In the genomic region with DNA sequence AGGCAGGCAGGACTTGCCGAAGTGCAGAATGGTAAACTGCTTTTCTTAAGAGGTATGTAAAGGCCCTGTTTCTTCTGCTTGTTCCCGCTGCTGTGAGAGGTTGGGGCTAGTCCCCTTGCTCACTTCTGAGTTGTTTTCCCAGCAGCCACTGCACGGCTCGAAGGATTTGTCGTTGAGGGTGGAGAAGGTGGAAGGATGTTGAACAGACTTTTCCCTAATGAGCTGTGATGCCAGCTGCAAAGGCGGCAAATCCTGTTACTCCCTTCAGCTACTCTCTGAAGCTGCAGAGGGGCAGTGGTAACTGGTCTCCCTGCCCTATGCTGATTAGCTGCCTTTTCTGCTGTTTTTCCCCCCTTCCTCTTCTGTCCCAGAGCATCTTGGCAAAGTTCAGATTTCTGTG, we compare ENCODE assay signal across 23 cellular contexts.
DNase-seq lines count a peak whose midpoint lies in the region; ATAC-seq and TF ChIP-seq lines count a peak whose summit lies in the region.
"Had no signal": no experiment of that assay in that cellular context is flagged by ENCODE, and none has a peak within 500 bp of the region (broad histone marks: within the 10 kb centered on the region; RNA-seq: fewer than 3 reads in every experiment).

No MANE protein-coding gene starts in this region.

- peaks cover 71% of the 10 kb centered on the region for H3K4me1 ChIP-seq in HUES64 (ENCODE audit: insufficient read depth, low read length)
- H3K4me1 ChIP-seq in mesendoderm (ENCODE audit: control insufficient read depth, low read depth, low read length), result peaks cover 28% of the 10 kb centered on the region
- H3K4me1 ChIP-seq in gastrocnemius medialis, result peaks cover 81 to 90% of the 10 kb centered on the region in 2 donors
- H3K4me1 ChIP-seq: foreskin keratinocyte had no signal

- no peak overlapping the region for H3K18ac ChIP-seq in mesendoderm (ENCODE audit: low read length)

- no peak overlapping the region for H3K4me2 ChIP-seq in mesendoderm (ENCODE audit: low read length)

- no peak overlapping the region for H2BK5ac ChIP-seq in mesendoderm (ENCODE audit: low read length)

- H3K4me3 Mint-ChIP-seq in WTC11 (no peak overlapping the region), HFFc6 (no peak overlapping the region)
- H3K4me3 Mint-ChIP-seq in activated CD4-positive, alpha-beta T cell treated with anti-CD3 and anti-CD28 coated beads, Interleukin-2, amount 10 ng/mL, durations not matched to agents 7 days and 5 days, result no peak overlapping the region
- H3K4me3 Mint-ChIP-seq: activated naive CD8-positive, alpha-beta T cell treated with anti-CD3 and anti-CD28 coated beads, Interleukin-2, amount 50 U/mL, for 24 hours; CD8-positive, alpha-beta memory T cell; dendritic cell treated with granulocyte-macrophage colony-stimulating factor and Interleukin-4, amounts not matched to agents 40 ng/mL and 50 ng/mL, for 4 days; IgD-negative memory B cell; naive B cell; type B pancreatic cell had no signal

- H3K4me3 ChIP-seq in HUES64 (ENCODE audit: low read length), result no peak overlapping the region
- no peak overlapping the region for H3K4me3 ChIP-seq in mesendoderm (ENCODE audit: low read length)
- no peak overlapping the region for H3K4me3 ChIP-seq in gastrocnemius medialis
- H3K4me3 ChIP-seq in foreskin fibroblast (ENCODE audit: low read depth in 1 of 2, low read length in 2 of 2), result no peak overlapping the region
- H3K4me3 ChIP-seq: lung had no signal

- no peak overlapping the region for H3K23ac ChIP-seq in mesendoderm (ENCODE audit: low read length)

- TF ChIP-seq POLR2A in gastrocnemius medialis (IDR thresholded peaks at IDR 0.05), result no peak

- no peak overlapping the region for H2BK15ac ChIP-seq in mesendoderm (replicated peaks; ENCODE audit: low read depth)

- in situ Hi-C loops in gastrocnemius medialis (cut with MboI; ENCODE audit: low sequenced_read_pairs in 4 of 4), result loop anchor here in 1 of 4 donors (10.0 kb wide), 1 partner anchor 98 kb away; no protein-coding TSS in a partner anchor

- H3K36me3 Mint-ChIP-seq in WTC11 (peaks cover 5% of the 10 kb centered on the region), HFFc6 (ENCODE audit: low read depth) (no peaks in the 10 kb centered on the region)
- no peaks in the 10 kb centered on the region for H3K36me3 Mint-ChIP-seq in activated CD4-positive, alpha-beta T cell treated with anti-CD3 and anti-CD28 coated beads, Interleukin-2, amount 10 ng/mL, durations not matched to agents 7 days and 5 days (ENCODE audit: low read depth)
- H3K36me3 Mint-ChIP-seq: CD8-positive, alpha-beta memory T cell; IgD-negative memory B cell; naive B cell had no signal

- H3K4me1 Mint-ChIP-seq in WTC11 (peaks cover 87% of the 10 kb centered on the region), HFFc6 (ENCODE audit: low read depth) (no peaks in the 10 kb centered on the region)
- H3K4me1 Mint-ChIP-seq in activated CD4-positive, alpha-beta T cell treated with anti-CD3 and anti-CD28 coated beads, Interleukin-2, amount 10 ng/mL, durations not matched to agents 7 days and 5 days, result no peaks in the 10 kb centered on the region
- H3K4me1 Mint-ChIP-seq: activated naive CD8-positive, alpha-beta T cell treated with anti-CD3 and anti-CD28 coated beads, Interleukin-2, amount 50 U/mL, for 24 hours; CD8-positive, alpha-beta memory T cell; IgD-negative memory B cell had no signal

- H3K27me3 ChIP-seq in HUES64 (ENCODE audit: insufficient read depth, low read length) (no peaks in the 10 kb centered on the region), mesendoderm (ENCODE audit: insufficient read depth, low read length, poor library complexity) (no peaks in the 10 kb centered on the region), gastrocnemius medialis (no peaks in the 10 kb centered on the region)

- TF ChIP-seq CTCF in WTC11 (IDR thresholded peaks at IDR 0.05) (no peak), gastrocnemius medialis (IDR thresholded peaks at IDR 0.05 in 4 of 5, conservative IDR thresholded peaks at IDR 0.05 in 1 of 5) (no peak), HFFc6 (IDR thresholded peaks at IDR 0.05) (no peak), foreskin fibroblast (IDR thresholded peaks at IDR 0.05; ENCODE audit: low read depth, low read length) (no peak)

- no peak overlapping the region for H3K4ac ChIP-seq in mesendoderm (ENCODE audit: low read depth, low read length)

- ATAC-seq in WTC11 (0 out of 2 replicates have a peak, but pooled peaks have one; percentile 15), gastrocnemius medialis (no peak)
- ATAC-seq: activated naive CD8-positive, alpha-beta T cell treated with anti-CD3 and anti-CD28 coated beads, Interleukin-2, amount 50 U/mL, for 24 hours; foreskin keratinocyte had no signal

- H4K5ac ChIP-seq in mesendoderm (ENCODE audit: low read length), result no peak overlapping the region

- H3K27me3 Mint-ChIP-seq in WTC11 (ENCODE audit: low read depth) (no peaks in the 10 kb centered on the region), HFFc6 (ENCODE audit: insufficient read depth) (peaks cover 30% of the 10 kb centered on the region)
- H3K27me3 Mint-ChIP-seq in activated CD4-positive, alpha-beta T cell treated with anti-CD3 and anti-CD28 coated beads, Interleukin-2, amount 10 ng/mL, durations not matched to agents 7 days and 5 days, result peaks cover 19% of the 10 kb centered on the region
- H3K27me3 Mint-ChIP-seq: type B pancreatic cell had no signal

- no peaks in the 10 kb centered on the region for H3K9me3 ChIP-seq in HUES64 (ENCODE audit: insufficient read depth, low read depth, low read length)
- no peaks in the 10 kb centered on the region for H3K9me3 ChIP-seq in gastrocnemius medialis

- 56% methylated on average over 6 of the region's 6 CpGs for WGBS in HUES64
- no CpG with 5 or more reads among the region's 6 CpGs for WGBS in mesendoderm (ENCODE audit: extremely low coverage, insufficient coverage, low lambda C conversion rate)

- H3K9me3 Mint-ChIP-seq in WTC11 (no peaks in the 10 kb centered on the region), HFFc6 (no peaks in the 10 kb centered on the region)
- H3K9me3 Mint-ChIP-seq in activated CD4-positive, alpha-beta T cell treated with anti-CD3 and anti-CD28 coated beads, Interleukin-2, amount 10 ng/mL, durations not matched to agents 7 days and 5 days, result no peaks in the 10 kb centered on the region
- H3K9me3 Mint-ChIP-seq: activated naive CD8-positive, alpha-beta T cell treated with anti-CD3 and anti-CD28 coated beads, Interleukin-2, amount 50 U/mL, for 24 hours; CD8-positive, alpha-beta memory T cell; dendritic cell treated with granulocyte-macrophage colony-stimulating factor and Interleukin-4, amounts not matched to agents 40 ng/mL and 50 ng/mL, for 4 days; IgD-negative memory B cell; naive B cell; type B pancreatic cell had no signal

- no peak overlapping the region for H4K8ac ChIP-seq in mesendoderm (ENCODE audit: low read depth, low read length)

- DNase-seq in WTC11 (ENCODE audit: low spot score) (no peak), mesendoderm (peak; percentile 88), gastrocnemius medialis (no peak), HFFc6 (no peak), foreskin fibroblast (no peak)
- DNase-seq in activated CD4-positive, alpha-beta T cell treated with anti-CD3 and anti-CD28 coated beads, Interleukin-2, amount 10 ng/mL, durations not matched to agents 7 days and 5 days, result no peak
- DNase-seq: activated CD4-positive, alpha-beta T cell treated with anti-CD3 and anti-CD28 coated beads for 4 hours; activated effector memory CD4-positive, alpha-beta T cell treated with Interleukin-2 at 50 U/mL for 16 hours; activated naive CD8-positive, alpha-beta T cell treated with anti-CD3 and anti-CD28 coated beads, Interleukin-2, amount 50 U/mL, for 24 hours; CD8-positive, alpha-beta memory T cell; DMS53; foreskin keratinocyte; naive B cell; NCI-H1417; NCI-H2107; NCI-H748 treated with DMSO at 0.1 percent for 48 hours; stimulated activated CD4-positive, alpha-beta T cell treated with anti-CD3 and anti-CD28 coated beads, Interleukin-4, amount 100 ng/mL, for 4 hours; T-helper 1 cell had no signal

- peaks cover 18% of the 10 kb centered on the region for H3K36me3 ChIP-seq in HUES64 (ENCODE audit: insufficient read depth, low read length)
- no peaks in the 10 kb centered on the region for H3K36me3 ChIP-seq in mesendoderm (ENCODE audit: control insufficient read depth, insufficient read depth, low read length)
- no peaks in the 10 kb centered on the region for H3K36me3 ChIP-seq in gastrocnemius medialis

- peaks cover 77% of the 10 kb centered on the region for H3K79me2 ChIP-seq in mesendoderm (ENCODE audit: control insufficient read depth, insufficient read depth, low read length)

- intact Hi-C loops in gastrocnemius medialis (cut with DNase I; ENCODE audit: low total_unique reads), result loop anchor here (2.0 kb wide), 1 partner anchor 90 kb away; a partner anchor contains a TSS

- peak overlapping the region; percentile 20 for H3K56ac ChIP-seq in mesendoderm (ENCODE audit: low read length)

- H3K79me1 ChIP-seq in mesendoderm (ENCODE audit: low read length), result peaks cover 26% of the 10 kb centered on the region

- H2AK5ac ChIP-seq in mesendoderm (ENCODE audit: low read length), result no peak overlapping the region

- no peak overlapping the region for H2BK120ac ChIP-seq in mesendoderm (ENCODE audit: low read depth, low read length)

- peak overlapping the region; percentile 30 for H3K27ac Mint-ChIP-seq in WTC11
- no peak overlapping the region for H3K27ac Mint-ChIP-seq in HFFc6
- no peak overlapping the region for H3K27ac Mint-ChIP-seq in activated CD4-positive, alpha-beta T cell treated with anti-CD3 and anti-CD28 coated beads, Interleukin-2, amount 10 ng/mL, durations not matched to agents 7 days and 5 days
- H3K27ac Mint-ChIP-seq: activated naive CD8-positive, alpha-beta T cell treated with anti-CD3 and anti-CD28 coated beads, Interleukin-2, amount 50 U/mL, for 24 hours; dendritic cell treated with granulocyte-macrophage colony-stimulating factor and Interleukin-4, amounts not matched to agents 40 ng/mL and 50 ng/mL, for 4 days; IgD-negative memory B cell; type B pancreatic cell had no signal

- POLR2A ChIA-PET in WTC11 (lab: Charles Lee), result no interaction called here
- POLR2A ChIA-PET in activated CD4-positive, alpha-beta T cell treated with anti-CD3 and anti-CD28 coated beads, Interleukin-2, amount 10 ng/mL, durations not matched to agents 7 days and 5 days (lab: Charles Lee), result no interaction called here

- CTCF ChIA-PET in WTC11 (lab: Charles Lee), result interaction anchor here (0.8 to 2.3 kb wide), 3 partner anchors 29 to 301 kb away, joined by 4 to 10 read pairs (median 6); no protein-coding TSS in a partner anchor
- CTCF ChIA-PET in activated CD4-positive, alpha-beta T cell treated with anti-CD3 and anti-CD28 coated beads, Interleukin-2, amount 10 ng/mL, durations not matched to agents 7 days and 5 days (lab: Charles Lee), result interaction anchor here (0.9 kb wide), 1 partner anchor 21 kb away, joined by 3 read pairs; no protein-coding TSS in a partner anchor

- H3K27ac ChIP-seq in HUES64 (ENCODE audit: low read depth, low read length) (peak overlapping the region; percentile 1; the same call in 1 of the 2 replicates), mesendoderm (ENCODE audit: low read depth, low read length) (peak overlapping the region; percentile 34), gastrocnemius medialis (peak overlapping the region; percentile 88 to 90 (median 89))
- H3K27ac ChIP-seq: foreskin keratinocyte had no signal

- H3K9ac ChIP-seq in HUES64 (ENCODE audit: low read depth, low read length) (no peak overlapping the region), mesendoderm (ENCODE audit: low read length) (peak overlapping the region; percentile 31)

TF ChIP-seq in WTC11, 78 proteins besides CTCF, POLR2A, EP300 and RAD21 (continues in another document):
- TF ChIP-seq ZNF423 (CRISPR knock-in tag; IDR thresholded peaks at IDR 0.05), result no peak

Comparison
In these comparisons a context has a peak if more than half of its experiments do, and no peak if none do; other contexts are left out.
1. H3K27ac ChIP-seq: peak in every context shown above with its lines; median percentile 89 in gastrocnemius medialis; 34 in mesendoderm; 1 in HUES64.